15 cellular contexts compared by ENCODE assay signal in genomic region chr3:111749171-111750170, GRCh38.
A peak's percentile ranks its signal among the peaks of the same experiment; 100 is the strongest.
DNase-seq lines count a peak whose midpoint lies in the region; ATAC-seq, FAIRE-seq and TF ChIP-seq lines count a peak whose summit lies in the region.
"Had no signal": no experiment of that assay in that cellular context is flagged by ENCODE, and none has a peak within 500 bp of the region (broad histone marks: within the 10 kb centered on the region; RNA-seq: fewer than 3 reads in every experiment).

No MANE protein-coding gene starts in this region.

- 40 to 57% (median 51%) methylated on average over 5 of the region's 5 CpGs for WGBS in small intestine, 3 donors

- H3K27me3 ChIP-seq in left ventricle myocardium inferior (ENCODE audit: low read depth) (no peaks in the 10 kb centered on the region), vagina (no peaks in the 10 kb centered on the region), tibial artery (no peaks in the 10 kb centered on the region), small intestine (ENCODE audit: control insufficient read depth in 2 of 2, insufficient read depth in 2 of 2, low read length in 2 of 2) (no peaks in the 10 kb centered on the region)
- H3K27me3 ChIP-seq: spleen had no signal

- no peak for TF ChIP-seq CTCF in left ventricle myocardium inferior (IDR thresholded peaks at IDR 0.05; ENCODE audit: borderline replicate concordance)
- TF ChIP-seq CTCF in vagina (IDR thresholded peaks at IDR 0.05) = no peak
- TF ChIP-seq CTCF in tibial artery (IDR thresholded peaks at IDR 0.05) = no peak

- H3K27ac ChIP-seq in left ventricle myocardium inferior (replicated peaks) (peak overlapping the region; percentile 9), vagina (peak overlapping the region; percentile 2), tibial artery (no peak overlapping the region), small intestine (ENCODE audit: low read depth in 1 of 2, low read length in 1 of 2) (no peak overlapping the region)

- H3K36me3 ChIP-seq in left ventricle myocardium inferior = no peaks in the 10 kb centered on the region
- H3K36me3 ChIP-seq in vagina = no peaks in the 10 kb centered on the region
- no peaks in the 10 kb centered on the region for H3K36me3 ChIP-seq in tibial artery
- H3K36me3 ChIP-seq in small intestine (ENCODE audit: control insufficient read depth in 2 of 2, insufficient read depth in 2 of 2, low read length in 2 of 2) = no peaks in the 10 kb centered on the region
- H3K36me3 ChIP-seq: spleen had no signal

- DNase-seq in left ventricle myocardium inferior = no peak
- no peak for DNase-seq in left ventricle myocardium superior
- peak; percentile 92 for DNase-seq in NCI-H82 (lab: John Stamatoyannopoulos, UW)
- no peak for DNase-seq in frontal cortex (ENCODE audit: low spot score in 2 of 2)
- no peak for DNase-seq in vagina (ENCODE audit: extremely low spot score in 2 of 2)
- DNase-seq in tibial artery = no peak
- no peak for DNase-seq in small intestine
- DNase-seq: ACHN, Calu3, mesenchymal stem cell, NCI-H526, nucleus accumbens, Right ventricle myocardium superior, spleen had no signal

- no peak for TF ChIP-seq POLR2A in vagina (IDR thresholded peaks at IDR 0.05)

- no peak overlapping the region for H3K4me3 ChIP-seq in left ventricle myocardium inferior
- H3K4me3 ChIP-seq in vagina = no peak overlapping the region
- H3K4me3 ChIP-seq in tibial artery = no peak overlapping the region
- no peak overlapping the region for H3K4me3 ChIP-seq in small intestine (ENCODE audit: low read depth in 1 of 2, low read length in 2 of 2)
- H3K4me3 ChIP-seq: spleen had no signal

- ATAC-seq in left ventricle myocardium superior (no peak), GM21717 (IDR thresholded peaks at IDR 0.05; ENCODE audit: unreplicated experiment) (no peak)

- H3K4me1 ChIP-seq in left ventricle myocardium inferior (peaks cover 9% of the 10 kb centered on the region), vagina (peaks cover 33% of the 10 kb centered on the region), tibial artery (peaks cover 0 to 8% (median 3%) of the 10 kb centered on the region in 4 donors), small intestine (ENCODE audit: control insufficient read depth in 2 of 2, insufficient read depth in 1 of 2, low read depth in 1 of 2, low read length in 1 of 2) (no peaks in the 10 kb centered on the region)

- intact Hi-C loops in left ventricle myocardium inferior (cut with micrococcal nuclease) = no loop called here
- intact Hi-C loops in left ventricle myocardium superior (cut with micrococcal nuclease) = no loop called here
- intact Hi-C loops in vagina (cut with DNase I) = no loop called here
- intact Hi-C loops in tibial artery (cut with DNase I; ENCODE audit: low total_unique reads) = no loop called here

- FAIRE-seq in frontal cortex (lab: Jason Lieb, UNC) (peak; percentile 10), small intestine (lab: Jason Lieb, UNC) (no peak)

- H3K9me3 ChIP-seq in left ventricle myocardium inferior (replicated peaks) (peaks cover 20% of the 10 kb centered on the region), vagina (no peaks in the 10 kb centered on the region), tibial artery (peaks cover 0 to 3% (median 0%) of the 10 kb centered on the region in 3 donors), small intestine (ENCODE audit: control insufficient read depth, low read depth) (no peaks in the 10 kb centered on the region)

Comparison
In these comparisons a context has a peak if more than half of its experiments do, and no peak if none do; other contexts are left out.
1. H3K27ac ChIP-seq: peak in left ventricle myocardium inferior (single experiment) and vagina (single experiment); none in tibial artery (0 of 2) and small intestine (0 of 2).